8 cellular contexts compared by ENCODE assay signal in the genomic region with DNA sequence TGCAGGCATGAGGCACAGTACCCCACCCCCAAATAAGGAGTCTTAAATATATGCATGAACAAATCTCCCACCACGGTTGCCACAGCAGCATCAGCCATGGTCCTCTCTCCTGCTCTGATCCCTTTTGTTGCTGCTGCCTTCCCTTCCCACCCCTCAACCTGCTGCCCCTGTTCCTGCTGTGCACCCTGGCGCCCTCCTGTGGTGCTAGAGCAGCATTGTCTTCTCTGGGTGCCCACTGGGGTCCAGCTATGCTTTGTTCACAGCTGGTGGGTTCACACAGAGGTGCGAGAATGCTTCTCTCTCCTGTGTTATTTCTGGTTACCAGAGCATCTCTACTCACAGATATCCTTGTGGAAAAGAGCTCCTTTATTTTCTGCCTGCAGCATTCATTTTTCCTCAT.
DNase-seq lines count a peak whose midpoint lies in the region; ATAC-seq and TF ChIP-seq lines count a peak whose summit lies in the region.

No MANE protein-coding gene starts in this region.

- WGBS in iPS DF 6.9 (ENCODE audit: insufficient coverage, insufficient read length), result no CpG with 5 or more reads among the region's 3 CpGs

- H3K27ac Mint-ChIP-seq in T-helper 2 cell treated with Interferon-gamma antibody and Interleukin-4, amounts not matched to agents 5 μg/mL and 100 μg/mL, for 36 hours, result no peak overlapping the region
- H3K27ac Mint-ChIP-seq in activated CD8-positive, alpha-beta memory T cell treated with anti-CD3 and anti-CD28 coated beads, Interleukin-2, amount 10 ng/mL, durations not matched to agents 7 days and 5 days, result no peak overlapping the region

- peaks cover 3% of the 10 kb centered on the region for H3K27me3 Mint-ChIP-seq in T-helper 2 cell treated with Interferon-gamma antibody and Interleukin-4, amounts not matched to agents 5 μg/mL and 100 μg/mL, for 36 hours (ENCODE audit: low read depth)
- H3K27me3 Mint-ChIP-seq in activated CD8-positive, alpha-beta memory T cell treated with anti-CD3 and anti-CD28 coated beads, Interleukin-2, amount 10 ng/mL, durations not matched to agents 7 days and 5 days, result peaks cover 9% of the 10 kb centered on the region

- no peaks in the 10 kb centered on the region for H3K4me1 Mint-ChIP-seq in T-helper 2 cell treated with Interferon-gamma antibody and Interleukin-4, amounts not matched to agents 5 μg/mL and 100 μg/mL, for 36 hours (ENCODE audit: low read depth)
- H3K4me1 Mint-ChIP-seq in activated CD8-positive, alpha-beta memory T cell treated with anti-CD3 and anti-CD28 coated beads, Interleukin-2, amount 10 ng/mL, durations not matched to agents 7 days and 5 days, result no peaks in the 10 kb centered on the region

- peak; percentile 40 for DNase-seq in COLO668 (lab: John Stamatoyannopoulos, UW; ENCODE audit: unreplicated experiment)
- DNase-seq in GM13976 (ENCODE audit: low spot score), result no peak
- DNase-seq in RWPE1 (ENCODE audit: low spot score), result peak; percentile 13
- DNase-seq in iPS DF 6.9 (ENCODE audit: low read depth, low spot score), result peak; percentile 35
- no peak for DNase-seq in T-helper 2 cell treated with Interferon-gamma antibody and Interleukin-4, amounts not matched to agents 5 μg/mL and 100 μg/mL, for 36 hours (ENCODE audit: low spot score)
- no peak for DNase-seq in NCI-H2107 treated with DMSO at 0.1 percent for 48 hours (lab: John Stamatoyannopoulos, UW; ENCODE audit: unreplicated experiment)
- no peak for DNase-seq in activated CD8-positive, alpha-beta memory T cell treated with anti-CD3 and anti-CD28 coated beads, Interleukin-2, amount 10 ng/mL, durations not matched to agents 7 days and 5 days

- peak; percentile 21 for TF ChIP-seq CTCF in GM13976 (IDR thresholded peaks at IDR 0.05; ENCODE audit: borderline replicate concordance, control extremely low read depth, extremely low read depth, insufficient read depth, missing control alignments)
- TF ChIP-seq CTCF in RWPE1 (conservative IDR thresholded peaks at IDR 0.05; ENCODE audit: low read depth), result 0 out of 2 replicates have a peak, but pooled peaks have one; percentile 13

- POLR2A ChIA-PET in RWPE1 (lab: Yijun Ruan, JAX; ENCODE audit: low non-redundant PET), result no interaction called here

- CTCF ChIA-PET in RWPE1 (lab: Yijun Ruan, JAX), result interaction anchor here (0.5 to 0.6 kb wide), 3 partner anchors 8 to 246 kb away, joined by 3 to 4 read pairs (median 3); no protein-coding TSS in a partner anchor
- CTCF ChIA-PET in activated CD8-positive, alpha-beta memory T cell treated with anti-CD3 and anti-CD28 coated beads, Interleukin-2, amount 10 ng/mL, durations not matched to agents 7 days and 5 days (lab: Charles Lee), result no interaction called here

- H3K27ac ChIP-seq in RWPE1 (no peak overlapping the region), iPS DF 6.9 (ENCODE audit: low read length) (no peak overlapping the region)

- no peak overlapping the region for H3K4me3 Mint-ChIP-seq in T-helper 2 cell treated with Interferon-gamma antibody and Interleukin-4, amounts not matched to agents 5 μg/mL and 100 μg/mL, for 36 hours
- no peak overlapping the region for H3K4me3 Mint-ChIP-seq in activated CD8-positive, alpha-beta memory T cell treated with anti-CD3 and anti-CD28 coated beads, Interleukin-2, amount 10 ng/mL, durations not matched to agents 7 days and 5 days

- no peaks in the 10 kb centered on the region for H3K9me3 Mint-ChIP-seq in T-helper 2 cell treated with Interferon-gamma antibody and Interleukin-4, amounts not matched to agents 5 μg/mL and 100 μg/mL, for 36 hours
- H3K9me3 Mint-ChIP-seq in activated CD8-positive, alpha-beta memory T cell treated with anti-CD3 and anti-CD28 coated beads, Interleukin-2, amount 10 ng/mL, durations not matched to agents 7 days and 5 days (ENCODE audit: low read depth), result no peaks in the 10 kb centered on the region

- no peaks in the 10 kb centered on the region for H3K36me3 Mint-ChIP-seq in T-helper 2 cell treated with Interferon-gamma antibody and Interleukin-4, amounts not matched to agents 5 μg/mL and 100 μg/mL, for 36 hours (ENCODE audit: low read depth)
- no peaks in the 10 kb centered on the region for H3K36me3 Mint-ChIP-seq in activated CD8-positive, alpha-beta memory T cell treated with anti-CD3 and anti-CD28 coated beads, Interleukin-2, amount 10 ng/mL, durations not matched to agents 7 days and 5 days

- no peak for ATAC-seq in HG02981 (IDR thresholded peaks at IDR 0.05; ENCODE audit: unreplicated experiment)
- no peak for ATAC-seq in activated CD8-positive, alpha-beta memory T cell treated with anti-CD3 and anti-CD28 coated beads, Interleukin-2, amount 10 ng/mL, durations not matched to agents 7 days and 5 days

- H3K9me3 ChIP-seq in iPS DF 6.9 (ENCODE audit: control insufficient read depth, insufficient read depth, low read length), result no peaks in the 10 kb centered on the region

- 0 out of 2 replicates have a peak, but pooled peaks cover 1% of the 10 kb centered on the region for H3K4me1 ChIP-seq in iPS DF 6.9 (ENCODE audit: control insufficient read depth, insufficient read depth, low read length)

- in situ Hi-C loops in GM13976 (cut with MboI; ENCODE audit: low sequenced_read_pairs, unreplicated experiment), result no loop called here

- H3K27me3 ChIP-seq in iPS DF 6.9 (ENCODE audit: control insufficient read depth, insufficient read depth, low read length), result no peaks in the 10 kb centered on the region

- H3K4me3 ChIP-seq in iPS DF 6.9 (ENCODE audit: low read length), result no peak overlapping the region

- no peaks in the 10 kb centered on the region for H3K36me3 ChIP-seq in iPS DF 6.9 (ENCODE audit: control insufficient read depth, insufficient read depth, low read length)

Comparison
In these comparisons a context has a peak if more than half of its experiments do, and no peak if none do; other contexts are left out.
1. DNase-seq: peak in COLO668 (single experiment), RWPE1 (single experiment) and iPS DF 6.9 (single experiment); none in GM13976 (single experiment), T-helper 2 cell treated with Interferon-gamma antibody and Interleukin-4, amounts not matched to agents 5 μg/mL and 100 μg/mL, for 36 hours (single experiment), NCI-H2107 treated with DMSO at 0.1 percent for 48 hours (single experiment) and activated CD8-positive, alpha-beta memory T cell treated with anti-CD3 and anti-CD28 coated beads, Interleukin-2, amount 10 ng/mL, durations not matched to agents 7 days and 5 days (single experiment).